ENCODE assay signal across 30 cellular contexts in the genomic region with DNA sequence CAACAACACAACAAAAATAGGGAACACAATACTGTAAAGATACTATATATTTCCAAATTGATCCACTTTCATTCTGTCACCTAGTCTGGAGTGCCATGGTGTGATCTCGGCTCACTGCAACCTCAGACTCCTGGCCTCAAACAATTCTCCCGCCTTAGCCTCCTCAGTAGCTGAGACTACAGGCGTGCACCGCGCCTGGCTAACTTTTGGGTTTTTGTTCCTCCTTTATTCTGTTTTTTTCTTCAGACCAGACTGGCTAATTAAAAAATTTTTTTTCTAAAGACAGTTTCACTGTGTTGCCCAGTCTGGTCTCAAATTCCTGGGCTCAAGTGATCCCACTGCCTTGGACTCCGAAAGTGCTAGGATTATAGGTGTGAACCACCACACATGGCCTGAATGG. TPM values are rescaled to one million over a fixed set of nuclear protein-coding genes. Genes with fewer than 3 reads are reported as not detected.
"Had no signal": no experiment of that assay in that cellular context is flagged by ENCODE, and none has a peak within 500 bp of the region (broad histone marks: within the 10 kb centered on the region; RNA-seq: fewer than 3 reads in every experiment).

No MANE protein-coding gene starts in this region.

- H3K27ac Mint-ChIP-seq: naive thymus-derived CD8-positive, alpha-beta T cell had no signal

- H3K9me3 ChIP-seq: esophagus squamous epithelium, gastrocnemius medialis, heart right ventricle, left lung, lower lobe of right lung had no signal

- H3K27ac ChIP-seq: coronary artery, dorsolateral prefrontal cortex, epithelial cell of prostate, esophagus squamous epithelium, gastrocnemius medialis, heart right ventricle, left lung, lower lobe of right lung had no signal

- ATAC-seq: esophagus mucosa; gastrocnemius medialis; heart right ventricle; left cardiac atrium; left lung; left ventricle myocardium superior; lower lobe of right lung; naive thymus-derived CD8-positive, alpha-beta T cell had no signal

- H3K4me3 ChIP-seq: coronary artery, dorsolateral prefrontal cortex, esophagus squamous epithelium, gastrocnemius medialis, heart right ventricle, left lung, lower lobe of right lung had no signal

- H3K9me3 Mint-ChIP-seq: naive thymus-derived CD8-positive, alpha-beta T cell had no signal

- DNase-seq: dermis blood vessel endothelial cell; dorsolateral prefrontal cortex; effector CD4-positive, alpha-beta T cell; effector memory CD4-positive, alpha-beta T cell; erythroblast; esophagus squamous epithelium; foreskin fibroblast; foreskin melanocyte; gastrocnemius medialis; glutamatergic neuron; head of caudate nucleus; heart right ventricle; hippocampal formation; left cardiac atrium; left lung; left ventricle myocardium superior; lower lobe of right lung; mesenchymal stem cell; midbrain; naive thymus-derived CD8-positive, alpha-beta T cell had no signal

- FAIRE-seq: colon, endometrium, islet of Langerhans, keratinocyte had no signal

- H3K4me1 ChIP-seq: gastrocnemius medialis had no signal

- H3K4me3 Mint-ChIP-seq: naive thymus-derived CD8-positive, alpha-beta T cell had no signal

- H3K36me3 ChIP-seq: esophagus squamous epithelium, gastrocnemius medialis, heart right ventricle, left lung, lower lobe of right lung had no signal

RNA-seq across cellular contexts. Expression of a gene that starts 5.3 kb away (rescaled TPM):
- total RNA-seq: gastrocnemius medialis, glomerular endothelial cell, heart right ventricle, kidney epithelial cell, left cardiac atrium, left ventricle myocardium superior, lower lobe of right lung, mononuclear cell had no signal
- polyA plus RNA-seq: naive thymus-derived CD8-positive, alpha-beta T cell had no signal
